14 cellular contexts compared by ENCODE assay signal in genomic region chr10:122128357-122128756, GRCh38.
DNase-seq lines count a peak whose midpoint lies in the region; ATAC-seq and TF ChIP-seq lines count a peak whose summit lies in the region.
"Had no signal": no experiment of that assay in that cellular context is flagged by ENCODE, and none has a peak within 500 bp of the region (broad histone marks: within the 10 kb centered on the region; RNA-seq: fewer than 3 reads in every experiment).

No MANE protein-coding gene starts in this region.

- H3K27ac ChIP-seq in mammary epithelial cell (ENCODE audit: insufficient read depth, low read depth, low read length) (no peak overlapping the region), osteoblast (ENCODE audit: low read depth, low read length) (no peak overlapping the region), aorta (ENCODE audit: low read depth in 1 of 2, low read length in 2 of 2) (peak overlapping the region; percentile 1 to 86)
- H3K27ac ChIP-seq: neural progenitor cell had no signal

- TF ChIP-seq CTCF in MCF 10A (IDR thresholded peaks at IDR 0.05; ENCODE audit: unreplicated experiment) (no peak), mammary epithelial cell (conservative IDR thresholded peaks at IDR 0.05 in 1 of 2, IDR thresholded peaks at IDR 0.05 in 1 of 2; ENCODE audit: extremely low read depth in 1 of 2, insufficient read depth in 1 of 2, low read depth in 1 of 2, low read length in 2 of 2) (no peak), fibroblast of the aortic adventitia (IDR thresholded peaks at IDR 0.05; ENCODE audit: insufficient read depth, low read length) (no peak), osteoblast (IDR thresholded peaks at IDR 0.05; ENCODE audit: extremely low read depth, low read depth, low read length) (peak; percentile 5)

- H3K9me3 ChIP-seq in mammary epithelial cell (replicated peaks; ENCODE audit: insufficient read depth, low read length), result no peaks in the 10 kb centered on the region
- H3K9me3 ChIP-seq in osteoblast (ENCODE audit: low read depth, low read length), result no peaks in the 10 kb centered on the region
- no peaks in the 10 kb centered on the region for H3K9me3 ChIP-seq in aorta (ENCODE audit: control insufficient read depth, low read length)

- dilution Hi-C loops in mammary epithelial cell (cut with HindIII; ENCODE audit: low sequenced_read_pairs), result no loop called here

- H3K36me3 Mint-ChIP-seq in MCF 10A (ENCODE audit: insufficient read depth, unreplicated experiment), result peaks cover 84% of the 10 kb centered on the region
- H3K36me3 Mint-ChIP-seq: brain had no signal

- H3K36me3 ChIP-seq in mammary epithelial cell (ENCODE audit: insufficient read depth, low read length) (peaks cover 3% of the 10 kb centered on the region), osteoblast (ENCODE audit: insufficient read depth, low read length) (no peaks in the 10 kb centered on the region), aorta (ENCODE audit: control insufficient read depth in 1 of 2, insufficient read depth in 2 of 2, low read length in 1 of 2) (no peaks in the 10 kb centered on the region)
- H3K36me3 ChIP-seq: neural progenitor cell had no signal

- no peak overlapping the region for H3K9ac ChIP-seq in mammary epithelial cell (ENCODE audit: insufficient read depth, low read length)
- H3K9ac ChIP-seq: neural progenitor cell had no signal

- intact Hi-C loops in MCF 10A (cut with micrococcal nuclease), result loop anchor here (5.0 kb wide), 2 partner anchors 76 to 156 kb away; no protein-coding TSS in a partner anchor
- intact Hi-C loops in mammary epithelial cell (cut with micrococcal nuclease), result no loop called here
- intact Hi-C loops in aorta (cut with DNase I), result no loop called here

- CTCF ChIA-PET in MCF 10A (lab: Yijun Ruan, JAX) (interaction anchor here (1.6 to 2.6 kb wide), 3 partner anchors 14 to 65 kb away, joined by 5 to 13 read pairs (median 12); no protein-coding TSS in a partner anchor), mammary epithelial cell (lab: Charles Lee; ENCODE audit: low non-redundant PET) (no interaction called here)

- H3K4me3 Mint-ChIP-seq in MCF 10A (ENCODE audit: unreplicated experiment), result peak overlapping the region; percentile 80
- H3K4me3 Mint-ChIP-seq: brain, neural progenitor cell had no signal

- H4K20me1 ChIP-seq in mammary epithelial cell (ENCODE audit: insufficient read depth, low read length), result no peaks in the 10 kb centered on the region
- H4K20me1 ChIP-seq in osteoblast (ENCODE audit: insufficient read depth, low read length), result peaks cover 24% of the 10 kb centered on the region

- 97% methylated on average over 5 of the region's 5 CpGs for WGBS in mammary epithelial cell (ENCODE audit: low coverage, missing lambda C conversion rate)
- 2 to 10% methylated on average over 5 of the region's 5 CpGs for WGBS in aorta, 2 donors

- H3K4me3 ChIP-seq in mammary epithelial cell (replicated peaks in 1 of 3; ENCODE audit: insufficient read depth in 1 of 3, low read depth in 2 of 3, low read length in 3 of 3), result no peak overlapping the region
- H3K4me3 ChIP-seq in fibroblast of the aortic adventitia (ENCODE audit: low read depth, low read length), result no peak overlapping the region
- H3K4me3 ChIP-seq in osteoblast (ENCODE audit: insufficient read depth, low read length), result peak overlapping the region; percentile 1
- no peak overlapping the region for H3K4me3 ChIP-seq in aorta (ENCODE audit: low read length in 2 of 2)
- H3K4me3 ChIP-seq: neural progenitor cell had no signal

- H3K4me1 Mint-ChIP-seq in MCF 10A (ENCODE audit: insufficient read depth, unreplicated experiment), result peaks cover 35% of the 10 kb centered on the region

- H3K27ac Mint-ChIP-seq in MCF 10A (ENCODE audit: low read depth, unreplicated experiment), result peak overlapping the region; percentile 89
- H3K27ac Mint-ChIP-seq: neural progenitor cell had no signal

- in situ Hi-C loops in mammary epithelial cell (cut with MboI; ENCODE audit: low sequenced_read_pairs in 2 of 2), result no loop called here

- H2AFZ ChIP-seq in mammary epithelial cell (ENCODE audit: low read depth, low read length), result no peak overlapping the region
- H2AFZ ChIP-seq in osteoblast (ENCODE audit: low read length), result no peak overlapping the region
- H2AFZ ChIP-seq: neural progenitor cell had no signal

- H3K79me2 ChIP-seq in mammary epithelial cell (ENCODE audit: insufficient read depth, low read length) (peaks cover 59% of the 10 kb centered on the region), osteoblast (ENCODE audit: insufficient read depth, low read length) (peaks cover 13% of the 10 kb centered on the region)

- no TSS peak for BruUV-seq in MCF 10A (replicated peaks; lab: Mats Ljungman, UMichigan)
- no TSS peak for BruUV-seq in mammary epithelial cell (replicated peaks; lab: Mats Ljungman, UMichigan)

- H3K4me2 ChIP-seq in mammary epithelial cell (ENCODE audit: insufficient read depth, low read depth, low read length) (no peak overlapping the region), osteoblast (ENCODE audit: insufficient read depth, low read length) (peak overlapping the region; percentile 58)
- H3K4me2 ChIP-seq: neural progenitor cell had no signal

- no peaks in the 10 kb centered on the region for H3K9me3 Mint-ChIP-seq in MCF 10A (ENCODE audit: unreplicated experiment)

- DNase-seq in MCF 10A (ENCODE audit: unreplicated experiment) (peak; percentile 33), mammary epithelial cell (no peak), fibroblast of the aortic adventitia (ENCODE audit: low read depth) (peak; percentile 37), osteoblast (ENCODE audit: insufficient read length, low spot score, missing footprints) (no peak), aorta (peak; percentile 83 to 92), DMS 273 (lab: John Stamatoyannopoulos, UW; ENCODE audit: unreplicated experiment) (no peak), SHP77 (lab: John Stamatoyannopoulos, UW) (no peak)
- DNase-seq: 8988T, hypothalamus, NCI-H526, T-helper 2 cell had no signal

- POLR2A ChIA-PET in MCF 10A (lab: Yijun Ruan, JAX), result interaction anchor here (1.3 to 7.9 kb wide), 9 partner anchors 9 to 77 kb away, joined by 3 to 132 read pairs (median 11); no protein-coding TSS in a partner anchor

- H3K27me3 ChIP-seq in mammary epithelial cell (ENCODE audit: insufficient read depth, low read length) (no peaks in the 10 kb centered on the region), osteoblast (ENCODE audit: insufficient read depth, low read length) (no peaks in the 10 kb centered on the region), aorta (ENCODE audit: control insufficient read depth in 1 of 2, insufficient read depth in 2 of 2, low read length in 1 of 2) (no peaks in the 10 kb centered on the region)
- H3K27me3 ChIP-seq: neural progenitor cell had no signal

- H3K4me1 ChIP-seq in mammary epithelial cell (ENCODE audit: insufficient read depth, low read length) (peaks cover 23% of the 10 kb centered on the region), osteoblast (ENCODE audit: insufficient read depth, low read length) (peaks cover 10% of the 10 kb centered on the region), aorta (ENCODE audit: control insufficient read depth in 1 of 2, insufficient read depth in 2 of 2, low read length in 2 of 2) (no peaks in the 10 kb centered on the region)

- peak; percentile 76 for ATAC-seq in aorta (ENCODE audit: low FRiP score)
- ATAC-seq in GM19395 (IDR thresholded peaks at IDR 0.05; ENCODE audit: unreplicated experiment), result no peak

- no peaks in the 10 kb centered on the region for H3K27me3 Mint-ChIP-seq in MCF 10A (ENCODE audit: insufficient read depth, unreplicated experiment)

Comparison
In these comparisons a context has a peak if more than half of its experiments do, and no peak if none do; other contexts are left out.
1. DNase-seq: peak in MCF 10A (single experiment), fibroblast of the aortic adventitia (single experiment) and aorta (2 of 2); none in mammary epithelial cell (single experiment), osteoblast (single experiment), DMS 273 (single experiment) and SHP77 (0 of 2).
2. H3K27ac ChIP-seq: peak in aorta (2 of 2); none in mammary epithelial cell (single experiment) and osteoblast (single experiment).